In genomic region chr7:85890244-85890811, GRCh38 we compare ENCODE assay signal across 8 cellular contexts.
DNase-seq lines count a peak whose midpoint lies in the region; ATAC-seq, FAIRE-seq and TF ChIP-seq lines count a peak whose summit lies in the region.

No MANE protein-coding gene starts in this region.

- H3K27me3 Mint-ChIP-seq in astrocyte (ENCODE audit: low read depth, unreplicated experiment): no peaks in the 10 kb centered on the region

- no peaks in the 10 kb centered on the region for H3K36me3 ChIP-seq in astrocyte (ENCODE audit: insufficient read depth, low read length)

- no peak overlapping the region for H3K9ac ChIP-seq in astrocyte (ENCODE audit: low read length)

- no peak overlapping the region for H3K27ac ChIP-seq in astrocyte (ENCODE audit: low read depth, low read length)

- H3K9me3 Mint-ChIP-seq in astrocyte (ENCODE audit: unreplicated experiment): no peaks in the 10 kb centered on the region

- H3K4me1 ChIP-seq in astrocyte (ENCODE audit: insufficient read depth, low read length): no peaks in the 10 kb centered on the region

- no peaks in the 10 kb centered on the region for H3K79me2 ChIP-seq in astrocyte (ENCODE audit: insufficient read depth, low read length)

- no peak overlapping the region for H3K27ac Mint-ChIP-seq in astrocyte (ENCODE audit: unreplicated experiment)

- H3K4me2 ChIP-seq in astrocyte (ENCODE audit: low read length): no peak overlapping the region

- H3K36me3 Mint-ChIP-seq in astrocyte (ENCODE audit: low read depth, unreplicated experiment): no peaks in the 10 kb centered on the region

- H4K20me1 ChIP-seq in astrocyte (ENCODE audit: insufficient read depth, low read length): no peaks in the 10 kb centered on the region

- H3K4me3 Mint-ChIP-seq in astrocyte (ENCODE audit: unreplicated experiment): no peak overlapping the region

- H3K27me3 ChIP-seq in astrocyte (ENCODE audit: insufficient read depth, low read length): no peaks in the 10 kb centered on the region

- H3K4me1 Mint-ChIP-seq in astrocyte (ENCODE audit: low read depth, unreplicated experiment): no peaks in the 10 kb centered on the region

- ATAC-seq in HG02870 (IDR thresholded peaks at IDR 0.05; ENCODE audit: unreplicated experiment) (peak; percentile 79), left lobe of liver (peak; percentile 78)

- H3K9me3 ChIP-seq in astrocyte (ENCODE audit: insufficient read depth, low read depth, low read length): no peaks in the 10 kb centered on the region

- DNase-seq in NCI-H2107 treated with DMSO at 0.1 percent for 48 hours (lab: John Stamatoyannopoulos, UW; ENCODE audit: unreplicated experiment) (peak; percentile 9), NCI-H2107 (lab: John Stamatoyannopoulos, UW) (no peak), NCI-H1930 (lab: John Stamatoyannopoulos, UW) (peak; percentile 21 to 54), astrocyte (ENCODE audit: low read depth) (peak; percentile 9), left lobe of liver (ENCODE audit: low spot score) (no peak), NCI-H2227 treated with DMSO at 0.1 percent for 48 hours (lab: John Stamatoyannopoulos, UW) (no peak)
- DNase-seq in stimulated activated naive CD4-positive, alpha-beta T cell (lab: John Stamatoyannopoulos, UW): no peak

- H3K4me3 ChIP-seq in astrocyte (ENCODE audit: insufficient read depth, low read depth, low read length): no peak overlapping the region

- H2AFZ ChIP-seq in astrocyte (ENCODE audit: low read depth, low read length): no peak overlapping the region

- peak; percentile 59 for TF ChIP-seq CTCF in astrocyte (IDR thresholded peaks at IDR 0.05; ENCODE audit: insufficient read depth, low read depth, low read length)

- FAIRE-seq in astrocyte (lab: Jason Lieb, UNC): peak; percentile 43

Comparison
In these comparisons a context has a peak if more than half of its experiments do, and no peak if none do; other contexts are left out.
1. DNase-seq: peak in NCI-H2107 treated with DMSO at 0.1 percent for 48 hours (single experiment), NCI-H1930 (2 of 2) and astrocyte (single experiment); none in NCI-H2107 (single experiment), left lobe of liver (single experiment), stimulated activated naive CD4-positive, alpha-beta T cell (0 of 6) and NCI-H2227 treated with DMSO at 0.1 percent for 48 hours (single experiment).